ENCODE assay signal across 19 cellular contexts in the genomic region with DNA sequence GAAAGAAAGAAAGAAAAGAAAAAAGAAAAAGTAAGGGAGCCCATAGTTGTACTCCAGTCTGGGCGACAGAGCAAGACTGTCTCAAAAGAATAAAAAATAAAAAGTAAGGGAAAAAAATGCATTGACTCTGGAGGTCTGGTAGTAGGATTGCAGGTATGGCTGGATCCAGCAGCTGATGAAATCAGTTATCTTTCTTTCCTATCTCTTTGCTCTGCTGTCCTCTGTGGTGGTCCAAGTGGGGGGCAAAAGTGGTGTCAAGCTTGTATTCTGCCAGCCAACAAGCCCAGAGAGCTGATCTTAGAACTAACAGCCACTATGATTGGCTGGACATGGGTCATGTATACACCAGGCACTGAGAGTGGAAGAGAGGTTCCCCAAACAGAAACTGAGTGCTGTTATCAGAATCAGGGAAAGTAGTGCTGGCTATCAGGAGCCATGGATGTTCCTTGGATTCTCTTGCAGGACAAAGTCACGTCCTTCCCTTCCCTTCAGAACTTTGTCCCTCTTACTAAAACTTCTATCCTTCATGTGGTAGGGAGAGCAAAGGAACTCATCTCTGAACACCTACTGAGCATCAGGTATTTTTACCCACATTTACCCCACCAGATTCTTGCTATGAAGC. TPM values are rescaled to one million over a fixed set of nuclear protein-coding genes. Genes with fewer than 3 reads are reported as not detected.
A peak's percentile ranks its signal among the peaks of the same experiment; 100 is the strongest.
DNase-seq lines count a peak whose midpoint lies in the region; ATAC-seq, FAIRE-seq and TF ChIP-seq lines count a peak whose summit lies in the region.
"Had no signal": no experiment of that assay in that cellular context is flagged by ENCODE, and none has a peak within 500 bp of the region (broad histone marks: within the 10 kb centered on the region; RNA-seq: fewer than 3 reads in every experiment).

No MANE protein-coding gene starts in this region.

- no peak for TF ChIP-seq RAD21 in A549 (conservative IDR thresholded peaks at IDR 0.05 in 1 of 2, IDR thresholded peaks at IDR 0.05 in 1 of 2)

- ATAC-seq in A549 (no peak), T-helper 17 cell (no peak), GM21423 (IDR thresholded peaks at IDR 0.05; ENCODE audit: unreplicated experiment) (no peak)

- no peaks in the 10 kb centered on the region for H3K36me3 Mint-ChIP-seq in T-helper 17 cell (ENCODE audit: low read depth)
- H3K36me3 Mint-ChIP-seq in neural crest cell (ENCODE audit: low read depth) = no peaks in the 10 kb centered on the region

- H3K27ac ChIP-seq in A549 = peak overlapping the region in 1 of 2 experiments; percentile 57; a peak in 3 of 6 replicates
- H3K27ac ChIP-seq: BLaER1, SJSA1 had no signal

- CTCF ChIA-PET in A549 (lab: Yijun Ruan, JAX) = no interaction called here

- H3K27me3 Mint-ChIP-seq in T-helper 17 cell (peaks cover 35% of the 10 kb centered on the region), neural crest cell (ENCODE audit: low read depth) (peaks cover 33% of the 10 kb centered on the region)

- no peak for TF ChIP-seq POLR2A in A549 (IDR thresholded peaks at IDR 0.05; ENCODE audit: low read length)

- H3K4me1 Mint-ChIP-seq in T-helper 17 cell (peaks cover 14% of the 10 kb centered on the region), neural crest cell (peaks cover 24% of the 10 kb centered on the region)

- no peak for DNase-seq in A549 (ENCODE audit: low read depth in 1 of 2, low spot score in 1 of 2)
- DNase-seq in T-helper 17 cell = no peak
- DNase-seq in neural crest cell (ENCODE audit: low read depth, low spot score) = no peak
- DNase-seq in activated naive CD4-positive, alpha-beta T cell treated with anti-CD3 and anti-CD28 coated beads, Interleukin-2, amount 50 U/mL, for 16 hours = no peak
- no peak for DNase-seq in H7
- DNase-seq: CD8-positive, alpha-beta memory T cell; GDM1; GOT3; NCI-H1092; NCI-H146; NCI-H2081; NCI-H748 treated with DMSO at 0.1 percent for 48 hours had no signal

- H3K9me3 ChIP-seq in A549 (no peaks in the 10 kb centered on the region), T-helper 17 cell (ENCODE audit: control insufficient read depth, low read length, poor library complexity, severe bottlenecking) (no peaks in the 10 kb centered on the region)
- H3K9me3 ChIP-seq: BLaER1, SJSA1 had no signal

- H3K4me3 ChIP-seq in A549 = no peak overlapping the region
- no peak overlapping the region for H3K4me3 ChIP-seq in H7 (ENCODE audit: insufficient read depth, low read depth, low read length)
- H3K4me3 ChIP-seq: BLaER1, GM12878, SJSA1 had no signal

- no peak for TF ChIP-seq EP300 in A549 (IDR thresholded peaks at IDR 0.05)

- H3K27me3 ChIP-seq in H7 (ENCODE audit: control insufficient read depth, insufficient read depth, low read length) = no peaks in the 10 kb centered on the region; the same call in 1 of the 2 replicates
- H3K27me3 ChIP-seq: SJSA1 had no signal

- H3K4me2 ChIP-seq in A549 = 0 out of 3 replicates have a peak overlapping the region, but pooled peaks have one; percentile 33
- H3K4me2 ChIP-seq: BLaER1 had no signal

- no peak for FAIRE-seq in A549 (lab: Jason Lieb, UNC)
- FAIRE-seq: GM12878 had no signal

- TF ChIP-seq CTCF in A549 (IDR thresholded peaks at IDR 0.05) = no peak
- TF ChIP-seq CTCF in neural crest cell (conservative IDR thresholded peaks at IDR 0.05) = no peak

- peaks cover 35% of the 10 kb centered on the region for H3K4me1 ChIP-seq in A549

- POLR2A ChIA-PET in A549 (lab: Yijun Ruan, JAX) = no interaction called here

- WGBS in A549 (ENCODE audit: missing lambda C conversion rate) = 90% methylated on average over 2 of the region's 2 CpGs

- no peaks in the 10 kb centered on the region for H3K36me3 ChIP-seq in H7 (replicated peaks; ENCODE audit: control insufficient read depth, insufficient read depth, low read length)
- H3K36me3 ChIP-seq: BLaER1 had no signal

- peak overlapping the region; percentile 34 for H3K27ac Mint-ChIP-seq in T-helper 17 cell
- H3K27ac Mint-ChIP-seq in neural crest cell (ENCODE audit: unreplicated experiment) = no peak overlapping the region
- H3K27ac Mint-ChIP-seq: CD8-positive, alpha-beta memory T cell had no signal

- no peaks in the 10 kb centered on the region for H3K9me3 Mint-ChIP-seq in neural crest cell

- H3K4me3 Mint-ChIP-seq in T-helper 17 cell (no peak overlapping the region), neural crest cell (peak overlapping the region; percentile 64)
- H3K4me3 Mint-ChIP-seq: CD8-positive, alpha-beta memory T cell had no signal

TF ChIP-seq in A549, 52 proteins besides CTCF, POLR2A, EP300 and RAD21:
- no peak for TF ChIP-seq HDAC2 (IDR thresholded peaks at IDR 0.05)
- no peak for TF ChIP-seq ZC3H11A (IDR thresholded peaks at IDR 0.05)
- no peak for TF ChIP-seq BHLHE40 (IDR thresholded peaks at IDR 0.05; ENCODE audit: low read depth, low read length)
- TF ChIP-seq FOSB (CRISPR knock-in tag; IDR thresholded peaks at IDR 0.05) = no peak
- no peak for TF ChIP-seq NFE2L2 (conservative IDR thresholded peaks at IDR 0.05; ENCODE audit: low read length)
- no peak for TF ChIP-seq HOXA7 (CRISPR knock-in tag; IDR thresholded peaks at IDR 0.05)
- TF ChIP-seq MAZ (IDR thresholded peaks at IDR 0.05; ENCODE audit: borderline replicate concordance, low read depth, low read length) = no peak
- no peak for TF ChIP-seq ESRRA (IDR thresholded peaks at IDR 0.05; ENCODE audit: borderline replicate concordance, low read length)
- TF ChIP-seq EHF (CRISPR knock-in tag; IDR thresholded peaks at IDR 0.05) = no peak
- TF ChIP-seq, protein P1, sequence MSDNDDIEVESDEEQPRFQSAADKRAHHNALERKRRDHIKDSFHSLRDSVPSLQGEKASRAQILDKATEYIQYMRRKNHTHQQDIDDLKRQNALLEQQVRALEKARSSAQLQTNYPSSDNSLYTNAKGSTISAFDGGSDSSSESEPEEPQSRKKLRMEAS (IDR thresholded peaks at IDR 0.05) = no peak
- TF ChIP-seq CHD2 (IDR thresholded peaks at IDR 0.05; ENCODE audit: low read length, partially characterized antibody) = no peak
- no peak for TF ChIP-seq HOXB13 (CRISPR knock-in tag; IDR thresholded peaks at IDR 0.05; ENCODE audit: low read depth)
- TF ChIP-seq, protein P2, sequence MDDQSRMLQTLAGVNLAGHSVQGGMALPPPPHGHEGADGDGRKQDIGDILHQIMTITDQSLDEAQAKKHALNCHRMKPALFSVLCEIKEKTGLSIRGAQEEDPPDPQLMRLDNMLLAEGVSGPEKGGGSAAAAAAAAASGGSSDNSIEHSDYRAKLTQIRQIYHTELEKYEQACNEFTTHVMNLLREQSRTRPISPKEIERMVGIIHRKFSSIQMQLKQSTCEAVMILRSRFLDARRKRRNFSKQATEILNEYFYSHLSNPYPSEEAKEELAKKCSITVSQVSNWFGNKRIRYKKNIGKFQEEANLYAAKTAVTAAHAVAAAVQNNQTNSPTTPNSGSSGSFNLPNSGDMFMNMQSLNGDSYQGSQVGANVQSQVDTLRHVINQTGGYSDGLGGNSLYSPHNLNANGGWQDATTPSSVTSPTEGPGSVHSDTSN (IDR thresholded peaks at IDR 0.05) = no peak
- no peak for TF ChIP-seq CHD4 (IDR thresholded peaks at IDR 0.05; ENCODE audit: borderline replicate concordance)
- TF ChIP-seq POLR2AphosphoS2 (conservative IDR thresholded peaks at IDR 0.05; ENCODE audit: low read length) = no peak
- no peak for TF ChIP-seq NR3C1 (IDR thresholded peaks at IDR 0.05)
- TF ChIP-seq, protein P3, sequence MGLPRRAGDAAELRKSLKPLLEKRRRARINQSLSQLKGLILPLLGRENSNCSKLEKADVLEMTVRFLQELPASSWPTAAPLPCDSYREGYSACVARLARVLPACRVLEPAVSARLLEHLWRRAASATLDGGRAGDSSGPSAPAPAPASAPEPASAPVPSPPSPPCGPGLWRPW (IDR thresholded peaks at IDR 0.05) = no peak
- TF ChIP-seq HEYL (CRISPR knock-in tag; IDR thresholded peaks at IDR 0.05) = no peak
TF ChIP-seq in A549: peak in this region for 0.

RNA-seq across cellular contexts. Expression of a gene that starts 3.5 kb away (rescaled TPM):
- polyA plus RNA-seq in A549 (2011; rRNA removed) = 24.6 and 28.9 TPM in 2 replicates
- polyA plus RNA-seq in A549 (2012; cell fraction: cytosol; rRNA removed) = 21.7 and 31.5 TPM in 2 replicates
- 32.8 and 35.5 TPM in 2 replicates for polyA plus RNA-seq in A549 (2012; cell fraction: nucleus; rRNA removed)
- 33.9 to 39.4 TPM (median 38.1 TPM) in 3 replicates for polyA plus RNA-seq in A549 (2017; fragmentation: RNase III; extraction: RNeasy Plus Mini Kit Qiagen cat#74134 plus additional on column Dnase treatment)
- 13.5 and 26.6 TPM in 2 replicates for polyA minus RNA-seq in A549 (2011; rRNA and poly(A)+ RNA removed)
- under 1 TPM in 1 of 2 donors, not detected in 1; 0.21 TPM for total RNA-seq in T-helper 17 cell
- total RNA-seq in neural crest cell = 6.2 and 7.9 TPM in 2 replicates
- 91.0 and 95.6 TPM in 2 replicates for total RNA-seq in H7 (2014; rRNA removed; shearing (Covaris generic))
- total RNA-seq: CD8-positive, alpha-beta memory T cell had no signal
- polyA plus RNA-seq: CD8-positive, alpha-beta memory T cell had no signal

RNA-seq across cellular contexts. Expression of a gene that starts 12.8 kb away (rescaled TPM):
- polyA plus RNA-seq in A549 (2011; rRNA removed) (not detected in 2 replicates), A549 (2017; fragmentation: RNase III; extraction: RNeasy Plus Mini Kit Qiagen cat#74134 plus additional on column Dnase treatment) (not detected in 3 replicates)
- 0.04 and 0.09 TPM in 2 replicates for polyA plus RNA-seq in A549 (2012; cell fraction: cytosol; rRNA removed)
- 0.17 TPM in 1 of 2 replicates, not detected in the other for polyA plus RNA-seq in A549 (2012; cell fraction: nucleus; rRNA removed)
- polyA minus RNA-seq in A549 (2011; rRNA and poly(A)+ RNA removed) = not detected in 2 replicates
- total RNA-seq in T-helper 17 cell (not detected), neural crest cell (not detected in 2 replicates)
- total RNA-seq in H7 (2014; rRNA removed; shearing (Covaris generic)) = 1.00 and 2.2 TPM in 2 replicates
- total RNA-seq: A172; CD8-positive, alpha-beta memory T cell; GM12878; MCF 10A; NCI-H460; SJSA1 had no signal
- polyA plus RNA-seq: CD8-positive, alpha-beta memory T cell; GM12878 had no signal

RNA-seq across cellular contexts. Expression of a gene that starts 19.1 kb away (rescaled TPM):
- polyA plus RNA-seq in A549 (2011; rRNA removed) = 0.12 and 0.19 TPM in 2 replicates
- polyA plus RNA-seq in A549 (2012; cell fraction: cytosol; rRNA removed) = 0.19 and 0.22 TPM in 2 replicates
- 1.2 and 2.0 TPM in 2 replicates for polyA plus RNA-seq in A549 (2012; cell fraction: nucleus; rRNA removed)
- 0.19 to 0.31 TPM (median 0.26 TPM) in 3 replicates for polyA plus RNA-seq in A549 (2017; fragmentation: RNase III; extraction: RNeasy Plus Mini Kit Qiagen cat#74134 plus additional on column Dnase treatment)
- polyA minus RNA-seq in A549 (2011; rRNA and poly(A)+ RNA removed) = not detected in 2 replicates
- 1 to 10 TPM; 1.5 to 1.9 TPM for total RNA-seq in T-helper 17 cell
- total RNA-seq in neural crest cell = 2.9 and 3.3 TPM in 2 replicates
- 0.70 and 1.7 TPM in 2 replicates for total RNA-seq in H7 (2014; rRNA removed; shearing (Covaris generic))
- total RNA-seq: A172 had no signal

RNA-seq across cellular contexts. Expression of a gene that starts 52.3 kb away (rescaled TPM):
- 2.0 and 4.1 TPM in 2 replicates for polyA plus RNA-seq in A549 (2011; rRNA removed)
- polyA plus RNA-seq in A549 (2012; cell fraction: cytosol; rRNA removed) = 1.6 and 2.1 TPM in 2 replicates
- polyA plus RNA-seq in A549 (2012; cell fraction: nucleus; rRNA removed) = 0.46 and 0.81 TPM in 2 replicates
- polyA plus RNA-seq in A549 (2017; fragmentation: RNase III; extraction: RNeasy Plus Mini Kit Qiagen cat#74134 plus additional on column Dnase treatment) = 0.64 to 1.2 TPM (median 0.68 TPM) in 3 replicates
- 0.37 and 0.54 TPM in 2 replicates for polyA minus RNA-seq in A549 (2011; rRNA and poly(A)+ RNA removed)
- total RNA-seq in T-helper 17 cell = under 1 TPM; 0.65 to 0.81 TPM
- 2.7 and 3.3 TPM in 2 replicates for total RNA-seq in neural crest cell
- total RNA-seq in H7 (2014; rRNA removed; shearing (Covaris generic)) = 9.3 and 14.5 TPM in 2 replicates

Comparison
In these comparisons a context has a peak if more than half of its experiments do, and no peak if none do; other contexts are left out.
1. RNA of a gene that starts 3.5 kb away (total RNA-seq): 91.0 to 95.6 TPM in H7; 6.2 to 7.9 TPM in neural crest cell and 0.21 TPM in T-helper 17 cell; every median in the first group is over 10 times any median in the second.